22 cellular contexts compared by ENCODE assay signal in the genomic region with DNA sequence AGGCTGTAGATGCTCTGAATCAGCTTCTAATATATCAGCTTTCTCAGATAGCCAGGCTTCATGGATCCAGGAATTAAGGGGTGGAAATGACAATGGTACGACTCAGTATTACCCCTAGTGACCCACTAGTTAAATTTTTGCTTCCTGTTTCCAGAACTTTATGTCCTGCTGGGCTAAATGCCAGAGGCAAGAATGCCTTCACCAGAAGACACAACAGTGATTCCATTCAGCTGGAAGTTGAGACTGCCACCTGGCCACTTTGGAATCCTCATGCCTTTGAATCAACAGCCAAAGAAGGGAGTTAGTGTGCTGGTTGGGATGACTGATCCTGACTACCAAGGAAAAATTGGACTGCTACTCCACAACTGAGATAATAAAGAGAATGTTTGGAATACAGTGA.
A peak's percentile ranks its signal among the peaks of the same experiment; 100 is the strongest.
DNase-seq lines count a peak whose midpoint lies in the region; ATAC-seq, FAIRE-seq and TF ChIP-seq lines count a peak whose summit lies in the region.
"Had no signal": no experiment of that assay in that cellular context is flagged by ENCODE, and none has a peak within 500 bp of the region (broad histone marks: within the 10 kb centered on the region; RNA-seq: fewer than 3 reads in every experiment).

No MANE protein-coding gene starts in this region.

- peaks cover 12% of the 10 kb centered on the region for H3K27me3 Mint-ChIP-seq in activated naive CD8-positive, alpha-beta T cell treated with anti-CD3 and anti-CD28 coated beads for 36 hours
- H3K27me3 Mint-ChIP-seq: activated CD4-positive, alpha-beta T cell treated with anti-CD3 and anti-CD28 coated beads, Interleukin-2, amount 10 ng/mL, durations not matched to agents 24 days and 14 days; activated CD8-positive, alpha-beta memory T cell treated with anti-CD3 and anti-CD28 coated beads, Interleukin-2, amount 10 ng/mL, durations not matched to agents 7 days and 5 days; activated naive CD4-positive, alpha-beta T cell treated with anti-CD3 and anti-CD28 coated beads, Interleukin-2, amount 50 U/mL, for 24 hours; stimulated activated memory B cell treated with anti-CD40 and anti-IgM and Interleukin-4, amounts not matched to agents 10 μg/mL and 1 μg/mL and 100 μg/mL, for 72 hours had no signal

- ATAC-seq in GM21390 (IDR thresholded peaks at IDR 0.05; ENCODE audit: unreplicated experiment) (no peak), GM19023 (IDR thresholded peaks at IDR 0.05; ENCODE audit: unreplicated experiment) (no peak)
- ATAC-seq: activated CD8-positive, alpha-beta memory T cell treated with anti-CD3 and anti-CD28 coated beads, Interleukin-2, amount 10 ng/mL, durations not matched to agents 7 days and 5 days; stimulated activated memory B cell treated with anti-CD40 and anti-IgM and Interleukin-4, amounts not matched to agents 10 μg/mL and 1 μg/mL and 100 μg/mL, for 72 hours had no signal

- intact Hi-C loops in cardiac septum (cut with DNase I): no loop called here

- no peak for FAIRE-seq in bronchial epithelial cell (lab: Jason Lieb, UNC)
- FAIRE-seq: H1 had no signal

- no peaks in the 10 kb centered on the region for H3K36me3 Mint-ChIP-seq in activated naive CD8-positive, alpha-beta T cell treated with anti-CD3 and anti-CD28 coated beads for 36 hours
- H3K36me3 Mint-ChIP-seq: activated CD8-positive, alpha-beta memory T cell treated with anti-CD3 and anti-CD28 coated beads, Interleukin-2, amount 10 ng/mL, durations not matched to agents 7 days and 5 days; activated naive CD4-positive, alpha-beta T cell treated with anti-CD3 and anti-CD28 coated beads, Interleukin-2, amount 50 U/mL, for 24 hours; neural progenitor cell; stimulated activated memory B cell treated with anti-CD40 and anti-IgM and Interleukin-4, amounts not matched to agents 10 μg/mL and 1 μg/mL and 100 μg/mL, for 72 hours had no signal

- H3K27me3 ChIP-seq in MG63 (no peaks in the 10 kb centered on the region), bronchial epithelial cell (ENCODE audit: control insufficient read depth, insufficient read depth, low read length) (no peaks in the 10 kb centered on the region)

- DNase-seq in MG63: peak; percentile 63
- peak; percentile 73 for DNase-seq in bronchial epithelial cell (ENCODE audit: low read depth)
- DNase-seq in islet precursor cell: peak; percentile 81
- no peak for DNase-seq in activated naive CD8-positive, alpha-beta T cell treated with anti-CD3 and anti-CD28 coated beads for 36 hours
- no peak for DNase-seq in cardiac septum (ENCODE audit: low spot score)
- DNase-seq: activated CD4-positive, alpha-beta T cell treated with anti-CD3 and anti-CD28 coated beads, Interleukin-2, amount 10 ng/mL, durations not matched to agents 24 days and 14 days; activated CD8-positive, alpha-beta memory T cell treated with anti-CD3 and anti-CD28 coated beads, Interleukin-2, amount 10 ng/mL, durations not matched to agents 7 days and 5 days; aorta; DND-41; NCI-H1048; NCI-H187; NCI-H2227 treated with DMSO at 0.1 percent for 48 hours; NCI-H774 had no signal

- no peaks in the 10 kb centered on the region for H3K4me1 Mint-ChIP-seq in activated naive CD8-positive, alpha-beta T cell treated with anti-CD3 and anti-CD28 coated beads for 36 hours
- H3K4me1 Mint-ChIP-seq: activated CD4-positive, alpha-beta T cell treated with anti-CD3 and anti-CD28 coated beads, Interleukin-2, amount 10 ng/mL, durations not matched to agents 24 days and 14 days; activated CD8-positive, alpha-beta memory T cell treated with anti-CD3 and anti-CD28 coated beads, Interleukin-2, amount 10 ng/mL, durations not matched to agents 7 days and 5 days; activated naive CD4-positive, alpha-beta T cell treated with anti-CD3 and anti-CD28 coated beads, Interleukin-2, amount 50 U/mL, for 24 hours; stimulated activated memory B cell treated with anti-CD40 and anti-IgM and Interleukin-4, amounts not matched to agents 10 μg/mL and 1 μg/mL and 100 μg/mL, for 72 hours had no signal

- H3K4me3 Mint-ChIP-seq in activated naive CD8-positive, alpha-beta T cell treated with anti-CD3 and anti-CD28 coated beads for 36 hours: no peak overlapping the region
- H3K4me3 Mint-ChIP-seq: activated CD4-positive, alpha-beta T cell treated with anti-CD3 and anti-CD28 coated beads, Interleukin-2, amount 10 ng/mL, durations not matched to agents 24 days and 14 days; activated CD8-positive, alpha-beta memory T cell treated with anti-CD3 and anti-CD28 coated beads, Interleukin-2, amount 10 ng/mL, durations not matched to agents 7 days and 5 days; activated naive CD4-positive, alpha-beta T cell treated with anti-CD3 and anti-CD28 coated beads, Interleukin-2, amount 50 U/mL, for 24 hours; activated T-helper 1 cell treated with anti-CD3 and anti-CD28 coated beads, Interleukin-12 subunit alpha, Interleukin-12 subunit beta, Interleukin-2, Interleukin-4 antibody, amounts not matched to agents 30 ng/mL and 10 ng/mL and 1 ng/mL, durations not matched to agents 14 hours and 24 hours and 36 hours; neural progenitor cell; stimulated activated memory B cell treated with anti-CD40 and anti-IgM and Interleukin-4, amounts not matched to agents 10 μg/mL and 1 μg/mL and 100 μg/mL, for 72 hours; T-helper 1 cell treated with Interleukin-12 subunit alpha and Interleukin-12 subunit beta and Interleukin-4 antibody, amounts not matched to agents 30 μg/mL and 1 μg/mL, for 36 hours had no signal

- no peak overlapping the region for H3K4me3 ChIP-seq in MG63
- no peak overlapping the region for H3K4me3 ChIP-seq in bronchial epithelial cell (ENCODE audit: low read depth, low read length)
- H3K4me3 ChIP-seq: neural progenitor cell, prostate gland had no signal

- H3K36me3 ChIP-seq in MG63 (no peaks in the 10 kb centered on the region), bronchial epithelial cell (ENCODE audit: control insufficient read depth, insufficient read depth, low read length) (no peaks in the 10 kb centered on the region)
- H3K36me3 ChIP-seq: neural progenitor cell, prostate gland had no signal

- peaks cover 3% of the 10 kb centered on the region; the same call in 1 of the 2 replicates for H3K9me3 ChIP-seq in MG63
- H3K9me3 ChIP-seq: prostate gland had no signal

- no peak overlapping the region for H3K27ac Mint-ChIP-seq in activated naive CD8-positive, alpha-beta T cell treated with anti-CD3 and anti-CD28 coated beads for 36 hours
- H3K27ac Mint-ChIP-seq: activated CD4-positive, alpha-beta T cell treated with anti-CD3 and anti-CD28 coated beads, Interleukin-2, amount 10 ng/mL, durations not matched to agents 24 days and 14 days; activated CD8-positive, alpha-beta memory T cell treated with anti-CD3 and anti-CD28 coated beads, Interleukin-2, amount 10 ng/mL, durations not matched to agents 7 days and 5 days; activated naive CD4-positive, alpha-beta T cell treated with anti-CD3 and anti-CD28 coated beads, Interleukin-2, amount 50 U/mL, for 24 hours; activated T-helper 1 cell treated with anti-CD3 and anti-CD28 coated beads, Interleukin-12 subunit alpha, Interleukin-12 subunit beta, Interleukin-2, Interleukin-4 antibody, amounts not matched to agents 30 ng/mL and 10 ng/mL and 1 ng/mL, durations not matched to agents 14 hours and 24 hours and 36 hours; neural progenitor cell; stimulated activated memory B cell treated with anti-CD40 and anti-IgM and Interleukin-4, amounts not matched to agents 10 μg/mL and 1 μg/mL and 100 μg/mL, for 72 hours; T-helper 1 cell treated with Interleukin-12 subunit alpha and Interleukin-12 subunit beta and Interleukin-4 antibody, amounts not matched to agents 30 μg/mL and 1 μg/mL, for 36 hours had no signal

- peaks cover 6% of the 10 kb centered on the region for H3K9me3 Mint-ChIP-seq in activated naive CD8-positive, alpha-beta T cell treated with anti-CD3 and anti-CD28 coated beads for 36 hours
- H3K9me3 Mint-ChIP-seq: activated naive CD4-positive, alpha-beta T cell treated with anti-CD3 and anti-CD28 coated beads, Interleukin-2, amount 50 U/mL, for 24 hours; stimulated activated memory B cell treated with anti-CD40 and anti-IgM and Interleukin-4, amounts not matched to agents 10 μg/mL and 1 μg/mL and 100 μg/mL, for 72 hours had no signal

- no peak for TF ChIP-seq CTCF in bronchial epithelial cell (IDR thresholded peaks at IDR 0.05; ENCODE audit: insufficient read depth, low read length, severe bottlenecking)

Comparison
In these comparisons a context has a peak if more than half of its experiments do, and no peak if none do; other contexts are left out.
1. DNase-seq: peak in MG63 (single experiment), bronchial epithelial cell (single experiment) and islet precursor cell (single experiment); none in activated naive CD8-positive, alpha-beta T cell treated with anti-CD3 and anti-CD28 coated beads for 36 hours (single experiment) and cardiac septum (single experiment).